21 cellular contexts compared by ENCODE assay signal in genomic region chr10:132712291-132712690, GRCh38.
DNase-seq lines count a peak whose midpoint lies in the region; ATAC-seq, FAIRE-seq and TF ChIP-seq lines count a peak whose summit lies in the region.
"Had no signal": no experiment of that assay in that cellular context is flagged by ENCODE, and none has a peak within 500 bp of the region (broad histone marks: within the 10 kb centered on the region; RNA-seq: fewer than 3 reads in every experiment).

No MANE protein-coding gene starts in this region.

- no peak for ATAC-seq in heart left ventricle
- ATAC-seq in naive thymus-derived CD4-positive, alpha-beta T cell, result peak; percentile 6

- WGBS in heart left ventricle, 4 donors, result 91 to 99% (median 97%) methylated on average over 10 of the region's 10 CpGs
- WGBS in small intestine, 3 donors, result 90 to 96% (median 92%) methylated on average over 10 of the region's 10 CpGs

- no peak overlapping the region for H3K4me3 Mint-ChIP-seq in naive thymus-derived CD4-positive, alpha-beta T cell

- H3K36me3 ChIP-seq in heart left ventricle, result peaks cover 0 to 55% (median 24%) of the 10 kb centered on the region in 9 donors
- peaks cover 0 to 67% (median 0%) of the 10 kb centered on the region in 3 experiments for H3K36me3 ChIP-seq in naive thymus-derived CD4-positive, alpha-beta T cell (ENCODE audit: control insufficient read depth in 2 of 3, insufficient read depth in 3 of 3, low read length in 3 of 3)
- peaks cover 4 to 6% of the 10 kb centered on the region in 2 donors for H3K36me3 ChIP-seq in small intestine (ENCODE audit: control insufficient read depth in 2 of 2, insufficient read depth in 2 of 2, low read length in 2 of 2)
- H3K36me3 ChIP-seq: MG63 had no signal

- H3K4me1 ChIP-seq in heart left ventricle, result peaks cover 0 to 3% (median 0%) of the 10 kb centered on the region in 12 donors
- H3K4me1 ChIP-seq in naive thymus-derived CD4-positive, alpha-beta T cell (ENCODE audit: control insufficient read depth in 2 of 2, insufficient read depth in 2 of 2, low read length in 2 of 2), result no peaks in the 10 kb centered on the region
- H3K4me1 ChIP-seq in small intestine (ENCODE audit: control insufficient read depth in 2 of 2, insufficient read depth in 1 of 2, low read depth in 1 of 2, low read length in 1 of 2), result no peaks in the 10 kb centered on the region

- H3K27me3 ChIP-seq in heart left ventricle, result no peaks in the 10 kb centered on the region
- no peaks in the 10 kb centered on the region for H3K27me3 ChIP-seq in naive thymus-derived CD4-positive, alpha-beta T cell (ENCODE audit: control insufficient read depth in 2 of 2, insufficient read depth in 2 of 2, low read length in 2 of 2)
- H3K27me3 ChIP-seq in small intestine (ENCODE audit: control insufficient read depth in 2 of 2, insufficient read depth in 2 of 2, low read length in 2 of 2), result no peaks in the 10 kb centered on the region
- H3K27me3 ChIP-seq: BLaER1, MG63 had no signal

- H3K27ac Mint-ChIP-seq in naive thymus-derived CD4-positive, alpha-beta T cell, result peak overlapping the region in 3 of 9 donors; percentile 16 to 78 (median 24)

- CTCF ChIA-PET in naive thymus-derived CD4-positive, alpha-beta T cell (lab: Charles Lee), result no interaction called here

- H3K27ac ChIP-seq in heart left ventricle (no peak overlapping the region), temporal lobe (ENCODE audit: low read depth, low read length) (peak overlapping the region; percentile 96), small intestine (ENCODE audit: low read depth in 1 of 2, low read length in 1 of 2) (no peak overlapping the region)
- no peak overlapping the region for H3K27ac ChIP-seq in naive thymus-derived CD4-positive, alpha-beta T cell (ENCODE audit: low read depth, low read length)
- H3K27ac ChIP-seq: 22Rv1, BLaER1, PC-9 had no signal

- DNase-seq in activated effector memory CD4-positive, alpha-beta T cell treated with anti-CD3 and anti-CD28 coated beads, Interleukin-2, amount 50 U/mL, for 16 hours, result peak; percentile 55
- DNase-seq in activated effector memory CD4-positive, alpha-beta T cell treated with Interleukin-2 at 50 U/mL for 16 hours, result no peak
- DNase-seq in heart left ventricle (peak in 3 of 5 donors; percentile 10 to 27 (median 11)), KG1 (lab: John Stamatoyannopoulos, UW) (no peak), AG08395 (ENCODE audit: low spot score) (no peak), small intestine (no peak)
- DNase-seq in naive thymus-derived CD4-positive, alpha-beta T cell, result no peak
- DNase-seq: DND-41, GDM1, GOT3, Karpas-422, MG63, NCI-H1092, NCI-H2081 treated with DMSO at 0.1 percent for 48 hours, NCI-H510A, NCI-H82, PC-9 had no signal

- no peak overlapping the region for H3K4me3 ChIP-seq in heart left ventricle
- no peak overlapping the region for H3K4me3 ChIP-seq in naive thymus-derived CD4-positive, alpha-beta T cell (ENCODE audit: low read length)
- no peak overlapping the region for H3K4me3 ChIP-seq in small intestine (ENCODE audit: low read depth in 1 of 2, low read length in 2 of 2)
- H3K4me3 ChIP-seq: BLaER1, MG63, PC-9 had no signal

- peaks cover 0 to 5% (median 0%) of the 10 kb centered on the region in 7 donors for H3K4me1 Mint-ChIP-seq in naive thymus-derived CD4-positive, alpha-beta T cell

- no peaks in the 10 kb centered on the region for H3K27me3 Mint-ChIP-seq in naive thymus-derived CD4-positive, alpha-beta T cell

- H3K9me3 Mint-ChIP-seq in naive thymus-derived CD4-positive, alpha-beta T cell, result peaks cover 0 to 2% (median 0%) of the 10 kb centered on the region in 11 donors

- POLR2A ChIA-PET in naive thymus-derived CD4-positive, alpha-beta T cell (lab: Charles Lee), result no interaction called here

- TF ChIP-seq CTCF in heart left ventricle (IDR thresholded peaks at IDR 0.05), result no peak

- H3K9me3 ChIP-seq in heart left ventricle (no peaks in the 10 kb centered on the region), small intestine (ENCODE audit: control insufficient read depth, low read depth) (no peaks in the 10 kb centered on the region)
- no peaks in the 10 kb centered on the region for H3K9me3 ChIP-seq in naive thymus-derived CD4-positive, alpha-beta T cell (ENCODE audit: control insufficient read depth in 2 of 3, low read length in 3 of 3)
- H3K9me3 ChIP-seq: MG63 had no signal

- intact Hi-C loops in heart left ventricle (cut with DNase I), result no loop called here
- intact Hi-C loops in naive thymus-derived CD4-positive, alpha-beta T cell (cut with micrococcal nuclease), result no loop called here

- TF ChIP-seq POLR2A in heart left ventricle (IDR thresholded peaks at IDR 0.05), result no peak

- no peak for FAIRE-seq in small intestine (lab: Jason Lieb, UNC)
- FAIRE-seq: GM18507 had no signal

- peaks cover 4 to 66% (median 37%) of the 10 kb centered on the region in 5 donors for H3K36me3 Mint-ChIP-seq in naive thymus-derived CD4-positive, alpha-beta T cell

Comparison
In these comparisons a context has a peak if more than half of its experiments do, and no peak if none do; other contexts are left out.
1. DNase-seq: peak in activated effector memory CD4-positive, alpha-beta T cell treated with anti-CD3 and anti-CD28 coated beads, Interleukin-2, amount 50 U/mL, for 16 hours (single experiment) and heart left ventricle (3 of 5); none in activated effector memory CD4-positive, alpha-beta T cell treated with Interleukin-2 at 50 U/mL for 16 hours (single experiment), naive thymus-derived CD4-positive, alpha-beta T cell (0 of 9), KG1 (single experiment), AG08395 (single experiment) and small intestine (single experiment).